36 cellular contexts compared by ENCODE assay signal in genomic region chr4:76266627-76267026, GRCh38. TPM values are rescaled to one million over a fixed set of nuclear protein-coding genes. Genes with fewer than 3 reads are reported as not detected.
"Had no signal": no experiment of that assay in that cellular context is flagged by ENCODE, and none has a peak within 500 bp of the region (broad histone marks: within the 10 kb centered on the region; RNA-seq: fewer than 3 reads in every experiment).

No MANE protein-coding gene starts in this region.

- H3K27ac ChIP-seq: body of pancreas, brain microvascular endothelial cell, breast epithelium, VCaP had no signal

- ATAC-seq: activated CD8-positive, alpha-beta T cell treated with anti-CD3 and anti-CD28 coated beads for 36 hours; activated naive CD4-positive, alpha-beta T cell treated with anti-CD3 and anti-CD28 coated beads, Interleukin-2, amount 50 U/mL, for 72 hours; activated T-cell treated with anti-CD3 and anti-CD28 coated beads, Interleukin-2, amount 50 U/mL, for 4 hours; activated T-cell treated with anti-CD3 and anti-CD28 coated beads, Interleukin-2, amount 50 U/mL, for 72 hours; activated T-helper 17 cell treated with anti-CD3 and anti-CD28 coated beads, Interleukin-2, amount 50 U/mL, for 72 hours; body of pancreas had no signal

- H3K4me1 ChIP-seq: adrenal gland, body of pancreas, breast epithelium had no signal

- H3K27me3 ChIP-seq: adrenal gland, body of pancreas, breast epithelium had no signal

- H3K36me3 ChIP-seq: adrenal gland, brain microvascular endothelial cell, breast epithelium had no signal

- H3K9me3 ChIP-seq: adrenal gland, body of pancreas, breast epithelium had no signal

- FAIRE-seq: astrocyte, TTC549 had no signal

- DNase-seq: activated B cell treated with CpG ODN at 0.5 μM for 24 hours; activated CD4-positive, alpha-beta memory T cell treated with anti-CD3 and anti-CD28 coated beads for 36 hours; activated CD4-positive, alpha-beta T cell treated with anti-CD3 and anti-CD28 coated beads for 4 hours; activated CD4-positive, alpha-beta T cell treated with anti-CD3 and anti-CD28 coated beads, Interleukin-2, amount 10 ng/mL, durations not matched to agents 24 days and 14 days; activated CD4-positive, alpha-beta T cell treated with anti-CD3 and anti-CD28 coated beads, Interleukin-2, amount 50 U/mL, for 1 hour; activated CD4-positive, alpha-beta T cell treated with anti-CD3 and anti-CD28 coated beads, Interleukin-2, amount 50 U/mL, for 4 hours; activated CD4-positive, CD25-positive, alpha-beta regulatory T cell treated with anti-CD3 and anti-CD28 coated beads, Interleukin-2, amount 50 U/mL, for 72 hours; activated CD8-positive, alpha-beta memory T cell treated with anti-CD3 and anti-CD28 coated beads, Interleukin-2, amount 50 U/mL, for 4 hours; activated CD8-positive, alpha-beta T cell treated with anti-CD3 and anti-CD28 coated beads for 36 hours; activated effector memory CD4-positive, alpha-beta T cell treated with anti-CD3 and anti-CD28 coated beads, Interleukin-2, amount 50 U/mL, for 16 hours; activated gamma-delta T cell treated with Interleukin-2 at 50 U/mL for 16 hours; activated naive CD4-positive, alpha-beta T cell; activated naive CD4-positive, alpha-beta T cell treated with anti-CD3 and anti-CD28 coated beads for 36 hours; activated naive CD4-positive, alpha-beta T cell treated with anti-CD3 and anti-CD28 coated beads, Interleukin-2, amount 50 U/mL, for 16 hours; activated naive CD8-positive, alpha-beta T cell treated with anti-CD3 and anti-CD28 coated beads for 36 hours; activated T-cell treated with anti-CD3 and anti-CD28 coated beads for 4 hours; activated T-cell treated with anti-CD3 and anti-CD28 coated beads, Interleukin-2, amount 50 U/mL, for 1 hour; activated T-cell treated with anti-CD3 and anti-CD28 coated beads, Interleukin-2, amount 50 U/mL, for 4 hours; activated T-cell treated with anti-CD3 and anti-CD28 coated beads, Interleukin-2, amount 50 U/mL, for 72 hours; adrenal gland; amniotic stem cell; aorta; body of pancreas; brain microvascular endothelial cell; caudate nucleus; T-helper 1 cell; T-helper 2 cell; T-helper 9 cell had no signal

- H3K4me3 ChIP-seq: adrenal gland, body of pancreas, breast epithelium had no signal

RNA-seq across cellular contexts. Expression of gene FAM47E, which starts 15.1 kb away (rescaled TPM):
- total RNA-seq: activated B cell treated with CpG ODN at 0.5 μM for 24 hours; activated CD4-positive, alpha-beta memory T cell treated with anti-CD3 and anti-CD28 coated beads for 36 hours; activated CD4-positive, alpha-beta T cell treated with anti-CD3 and anti-CD28 coated beads, Interleukin-2, amount 10 ng/mL, durations not matched to agents 24 days and 14 days; activated CD8-positive, alpha-beta memory T cell treated with anti-CD3 and anti-CD28 coated beads for 36 hours; activated CD8-positive, alpha-beta T cell treated with anti-CD3 and anti-CD28 coated beads for 36 hours; activated naive CD4-positive, alpha-beta T cell treated with anti-CD3 and anti-CD28 coated beads for 36 hours; activated naive CD4-positive, alpha-beta T cell treated with anti-CD3 and anti-CD28 coated beads, Interleukin-2, amount 50 U/mL, for 72 hours; activated naive CD8-positive, alpha-beta T cell treated with anti-CD3 and anti-CD28 coated beads for 36 hours; activated T-cell treated with anti-CD3 and anti-CD28 coated beads, Interleukin-2, amount 50 U/mL, for 4 hours; activated T-cell treated with anti-CD3 and anti-CD28 coated beads, Interleukin-2, amount 50 U/mL, for 72 hours; activated T-helper 1 cell treated with anti-CD3 and anti-CD28 coated beads, Interleukin-12 subunit alpha, Interleukin-12 subunit beta, Interleukin-2, Interleukin-4 antibody, amounts not matched to agents 30 ng/mL and 10 ng/mL and 1 ng/mL, durations not matched to agents 14 hours and 24 hours and 36 hours; activated T-helper 17 cell treated with anti-CD3 and anti-CD28 coated beads, Interleukin-2, amount 50 U/mL, for 72 hours had no signal

RNA-seq across cellular contexts. Expression of gene STBD1, which starts 39.9 kb away (rescaled TPM):
- total RNA-seq: activated naive CD4-positive, alpha-beta T cell treated with anti-CD3 and anti-CD28 coated beads for 36 hours had no signal
